2 cellular contexts compared by ENCODE assay signal in the genomic region with DNA sequence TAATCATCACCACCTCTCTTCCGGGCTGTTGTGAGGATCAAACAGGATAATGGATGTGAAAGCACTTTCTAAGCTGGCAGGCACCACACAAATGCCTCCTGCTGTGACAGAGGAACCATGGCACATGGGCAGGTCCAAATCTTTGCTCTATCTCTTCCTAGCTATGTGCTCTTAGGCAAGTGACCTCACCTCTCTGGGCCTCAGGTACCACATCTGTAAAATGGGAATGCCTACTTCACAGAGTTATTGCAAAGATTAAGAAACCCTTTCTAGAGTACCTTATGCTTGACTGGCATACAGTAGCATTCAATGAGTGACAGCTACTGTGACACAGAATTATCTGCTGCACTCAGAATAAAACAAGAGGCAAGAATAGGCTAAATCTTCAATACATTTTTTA.
TF ChIP-seq lines count a peak whose summit lies in the region.

No MANE protein-coding gene starts in this region.

TF ChIP-seq in GM23338, 12 proteins besides CTCF, POLR2A, EP300 and RAD21 (continued from another document):
- TF ChIP-seq, protein P1, sequence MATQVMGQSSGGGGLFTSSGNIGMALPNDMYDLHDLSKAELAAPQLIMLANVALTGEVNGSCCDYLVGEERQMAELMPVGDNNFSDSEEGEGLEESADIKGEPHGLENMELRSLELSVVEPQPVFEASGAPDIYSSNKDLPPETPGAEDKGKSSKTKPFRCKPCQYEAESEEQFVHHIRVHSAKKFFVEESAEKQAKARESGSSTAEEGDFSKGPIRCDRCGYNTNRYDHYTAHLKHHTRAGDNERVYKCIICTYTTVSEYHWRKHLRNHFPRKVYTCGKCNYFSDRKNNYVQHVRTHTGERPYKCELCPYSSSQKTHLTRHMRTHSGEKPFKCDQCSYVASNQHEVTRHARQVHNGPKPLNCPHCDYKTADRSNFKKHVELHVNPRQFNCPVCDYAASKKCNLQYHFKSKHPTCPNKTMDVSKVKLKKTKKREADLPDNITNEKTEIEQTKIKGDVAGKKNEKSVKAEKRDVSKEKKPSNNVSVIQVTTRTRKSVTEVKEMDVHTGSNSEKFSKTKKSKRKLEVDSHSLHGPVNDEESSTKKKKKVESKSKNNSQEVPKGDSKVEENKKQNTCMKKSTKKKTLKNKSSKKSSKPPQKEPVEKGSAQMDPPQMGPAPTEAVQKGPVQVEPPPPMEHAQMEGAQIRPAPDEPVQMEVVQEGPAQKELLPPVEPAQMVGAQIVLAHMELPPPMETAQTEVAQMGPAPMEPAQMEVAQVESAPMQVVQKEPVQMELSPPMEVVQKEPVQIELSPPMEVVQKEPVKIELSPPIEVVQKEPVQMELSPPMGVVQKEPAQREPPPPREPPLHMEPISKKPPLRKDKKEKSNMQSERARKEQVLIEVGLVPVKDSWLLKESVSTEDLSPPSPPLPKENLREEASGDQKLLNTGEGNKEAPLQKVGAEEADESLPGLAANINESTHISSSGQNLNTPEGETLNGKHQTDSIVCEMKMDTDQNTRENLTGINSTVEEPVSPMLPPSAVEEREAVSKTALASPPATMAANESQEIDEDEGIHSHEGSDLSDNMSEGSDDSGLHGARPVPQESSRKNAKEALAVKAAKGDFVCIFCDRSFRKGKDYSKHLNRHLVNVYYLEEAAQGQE (IDR thresholded peaks at IDR 0.05; ENCODE audit: unreplicated experiment): no peak
- no peak for TF ChIP-seq ZNF331 (CRISPR knock-in tag; IDR thresholded peaks at IDR 0.05; ENCODE audit: low read depth)
- no peak for TF ChIP-seq EZH2phosphoT487 (IDR thresholded peaks at IDR 0.05; ENCODE audit: unreplicated experiment)
- TF ChIP-seq, protein P2, sequence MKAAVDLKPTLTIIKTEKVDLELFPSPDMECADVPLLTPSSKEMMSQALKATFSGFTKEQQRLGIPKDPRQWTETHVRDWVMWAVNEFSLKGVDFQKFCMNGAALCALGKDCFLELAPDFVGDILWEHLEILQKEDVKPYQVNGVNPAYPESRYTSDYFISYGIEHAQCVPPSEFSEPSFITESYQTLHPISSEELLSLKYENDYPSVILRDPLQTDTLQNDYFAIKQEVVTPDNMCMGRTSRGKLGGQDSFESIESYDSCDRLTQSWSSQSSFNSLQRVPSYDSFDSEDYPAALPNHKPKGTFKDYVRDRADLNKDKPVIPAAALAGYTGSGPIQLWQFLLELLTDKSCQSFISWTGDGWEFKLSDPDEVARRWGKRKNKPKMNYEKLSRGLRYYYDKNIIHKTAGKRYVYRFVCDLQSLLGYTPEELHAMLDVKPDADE (IDR thresholded peaks at IDR 0.05): no peak
- TF ChIP-seq EZH2 (IDR thresholded peaks at IDR 0.05; ENCODE audit: low read depth, unreplicated experiment): no peak
- TF ChIP-seq ZNF114 (CRISPR knock-in tag; IDR thresholded peaks at IDR 0.05): no peak
- TF ChIP-seq STAT1 (IDR thresholded peaks at IDR 0.05; ENCODE audit: unreplicated experiment): no peak
- no peak for TF ChIP-seq JUNB (IDR thresholded peaks at IDR 0.05; ENCODE audit: unreplicated experiment)
- TF ChIP-seq, protein P3, sequence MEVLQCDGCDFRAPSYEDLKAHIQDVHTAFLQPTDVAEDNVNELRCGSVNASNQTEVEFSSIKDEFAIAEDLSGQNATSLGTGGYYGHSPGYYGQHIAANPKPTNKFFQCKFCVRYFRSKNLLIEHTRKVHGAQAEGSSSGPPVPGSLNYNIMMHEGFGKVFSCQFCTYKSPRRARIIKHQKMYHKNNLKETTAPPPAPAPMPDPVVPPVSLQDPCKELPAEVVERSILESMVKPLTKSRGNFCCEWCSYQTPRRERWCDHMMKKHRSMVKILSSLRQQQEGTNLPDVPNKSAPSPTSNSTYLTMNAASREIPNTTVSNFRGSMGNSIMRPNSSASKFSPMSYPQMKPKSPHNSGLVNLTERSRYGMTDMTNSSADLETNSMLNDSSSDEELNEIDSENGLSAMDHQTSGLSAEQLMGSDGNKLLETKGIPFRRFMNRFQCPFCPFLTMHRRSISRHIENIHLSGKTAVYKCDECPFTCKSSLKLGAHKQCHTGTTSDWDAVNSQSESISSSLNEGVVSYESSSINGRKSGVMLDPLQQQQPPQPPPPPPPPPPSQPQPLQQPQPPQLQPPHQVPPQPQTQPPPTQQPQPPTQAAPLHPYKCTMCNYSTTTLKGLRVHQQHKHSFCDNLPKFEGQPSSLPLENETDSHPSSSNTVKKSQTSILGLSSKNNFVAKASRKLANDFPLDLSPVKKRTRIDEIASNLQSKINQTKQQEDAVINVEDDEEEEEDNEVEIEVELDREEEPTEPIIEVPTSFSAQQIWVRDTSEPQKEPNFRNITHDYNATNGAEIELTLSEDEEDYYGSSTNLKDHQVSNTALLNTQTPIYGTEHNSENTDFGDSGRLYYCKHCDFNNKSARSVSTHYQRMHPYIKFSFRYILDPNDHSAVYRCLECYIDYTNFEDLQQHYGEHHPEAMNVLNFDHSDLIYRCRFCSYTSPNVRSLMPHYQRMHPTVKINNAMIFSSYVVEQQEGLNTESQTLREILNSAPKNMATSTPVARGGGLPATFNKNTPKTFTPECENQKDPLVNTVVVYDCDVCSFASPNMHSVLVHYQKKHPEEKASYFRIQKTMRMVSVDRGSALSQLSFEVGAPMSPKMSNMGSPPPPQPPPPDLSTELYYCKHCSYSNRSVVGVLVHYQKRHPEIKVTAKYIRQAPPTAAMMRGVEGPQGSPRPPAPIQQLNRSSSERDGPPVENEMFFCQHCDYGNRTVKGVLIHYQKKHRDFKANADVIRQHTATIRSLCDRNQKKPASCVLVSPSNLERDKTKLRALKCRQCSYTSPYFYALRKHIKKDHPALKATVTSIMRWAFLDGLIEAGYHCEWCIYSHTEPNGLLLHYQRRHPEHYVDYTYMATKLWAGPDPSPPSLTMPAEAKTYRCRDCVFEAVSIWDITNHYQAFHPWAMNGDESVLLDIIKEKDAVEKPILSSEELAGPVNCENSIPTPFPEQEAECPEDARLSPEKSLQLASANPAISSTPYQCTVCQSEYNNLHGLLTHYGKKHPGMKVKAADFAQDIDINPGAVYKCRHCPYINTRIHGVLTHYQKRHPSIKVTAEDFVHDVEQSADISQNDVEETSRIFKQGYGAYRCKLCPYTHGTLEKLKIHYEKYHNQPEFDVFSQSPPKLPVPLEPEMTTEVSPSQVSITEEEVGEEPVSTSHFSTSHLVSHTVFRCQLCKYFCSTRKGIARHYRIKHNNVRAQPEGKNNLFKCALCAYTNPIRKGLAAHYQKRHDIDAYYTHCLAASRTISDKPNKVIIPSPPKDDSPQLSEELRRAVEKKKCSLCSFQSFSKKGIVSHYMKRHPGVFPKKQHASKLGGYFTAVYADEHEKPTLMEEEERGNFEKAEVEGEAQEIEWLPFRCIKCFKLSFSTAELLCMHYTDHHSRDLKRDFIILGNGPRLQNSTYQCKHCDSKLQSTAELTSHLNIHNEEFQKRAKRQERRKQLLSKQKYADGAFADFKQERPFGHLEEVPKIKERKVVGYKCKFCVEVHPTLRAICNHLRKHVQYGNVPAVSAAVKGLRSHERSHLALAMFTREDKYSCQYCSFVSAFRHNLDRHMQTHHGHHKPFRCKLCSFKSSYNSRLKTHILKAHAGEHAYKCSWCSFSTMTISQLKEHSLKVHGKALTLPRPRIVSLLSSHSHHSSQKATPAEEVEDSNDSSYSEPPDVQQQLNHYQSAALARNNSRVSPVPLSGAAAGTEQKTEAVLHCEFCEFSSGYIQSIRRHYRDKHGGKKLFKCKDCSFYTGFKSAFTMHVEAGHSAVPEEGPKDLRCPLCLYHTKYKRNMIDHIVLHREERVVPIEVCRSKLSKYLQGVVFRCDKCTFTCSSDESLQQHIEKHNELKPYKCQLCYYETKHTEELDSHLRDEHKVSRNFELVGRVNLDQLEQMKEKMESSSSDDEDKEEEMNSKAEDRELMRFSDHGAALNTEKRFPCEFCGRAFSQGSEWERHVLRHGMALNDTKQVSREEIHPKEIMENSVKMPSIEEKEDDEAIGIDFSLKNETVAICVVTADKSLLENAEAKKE (CRISPR knock-in tag; IDR thresholded peaks at IDR 0.05): no peak

TF ChIP-seq in WTC11, 78 proteins besides CTCF, POLR2A, EP300 and RAD21 (continued from another document):
- TF ChIP-seq, protein P4, sequence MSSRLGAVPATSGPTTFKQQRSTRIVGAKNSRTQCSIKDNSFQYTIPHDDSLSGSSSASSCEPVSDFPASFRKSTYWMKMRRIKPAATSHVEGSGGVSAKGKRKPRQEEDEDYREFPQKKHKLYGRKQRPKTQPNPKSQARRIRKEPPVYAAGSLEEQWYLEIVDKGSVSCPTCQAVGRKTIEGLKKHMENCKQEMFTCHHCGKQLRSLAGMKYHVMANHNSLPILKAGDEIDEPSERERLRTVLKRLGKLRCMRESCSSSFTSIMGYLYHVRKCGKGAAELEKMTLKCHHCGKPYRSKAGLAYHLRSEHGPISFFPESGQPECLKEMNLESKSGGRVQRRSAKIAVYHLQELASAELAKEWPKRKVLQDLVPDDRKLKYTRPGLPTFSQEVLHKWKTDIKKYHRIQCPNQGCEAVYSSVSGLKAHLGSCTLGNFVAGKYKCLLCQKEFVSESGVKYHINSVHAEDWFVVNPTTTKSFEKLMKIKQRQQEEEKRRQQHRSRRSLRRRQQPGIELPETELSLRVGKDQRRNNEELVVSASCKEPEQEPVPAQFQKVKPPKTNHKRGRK (CRISPR knock-in tag; IDR thresholded peaks at IDR 0.05; ENCODE audit: borderline replicate concordance): no peak
- TF ChIP-seq ZNF232 (CRISPR knock-in tag; IDR thresholded peaks at IDR 0.05) (no peak), NFYB (CRISPR knock-in tag; conservative IDR thresholded peaks at IDR 0.05; ENCODE audit: low read depth) (no peak)
